Comparison of ENCODE assay signal across 12 cellular contexts in genomic region chr2:42096869-42097591, GRCh38. TPM values are rescaled to one million over a fixed set of nuclear protein-coding genes. Genes with fewer than 3 reads are reported as not detected.
DNase-seq lines count a peak whose midpoint lies in the region; ATAC-seq and TF ChIP-seq lines count a peak whose summit lies in the region.
"Had no signal": no experiment of that assay in that cellular context is flagged by ENCODE, and none has a peak within 500 bp of the region (broad histone marks: within the 10 kb centered on the region; RNA-seq: fewer than 3 reads in every experiment).

No MANE protein-coding gene starts in this region.

- intact Hi-C loops in Panc1 (cut with micrococcal nuclease; ENCODE audit: unreplicated experiment), result loop anchor here (1.0 to 5.0 kb wide), 3 partner anchors 99 to 230 kb away; no protein-coding TSS in a partner anchor
- intact Hi-C loops in aorta (cut with DNase I), result loop anchor here (2.0 to 5.0 kb wide), 7 partner anchors 85 to 264 kb away; partner anchors contain the start of gene COX7A2L (in 1 of the 2)
- intact Hi-C loops in posterior vena cava (cut with DNase I), result loop anchor here (5.0 to 10.0 kb wide), 3 partner anchors 138 to 235 kb away; no protein-coding TSS in a partner anchor
- intact Hi-C loops in Calu3 (cut with micrococcal nuclease; ENCODE audit: unreplicated experiment), result loop anchor here (1.0 to 5.0 kb wide), 5 partner anchors 40 to 231 kb away; no protein-coding TSS in a partner anchor

- peaks cover 40% of the 10 kb centered on the region for H3K4me1 ChIP-seq in Panc1 (ENCODE audit: control insufficient read depth, insufficient read depth, low read length)
- H3K4me1 ChIP-seq in aorta (ENCODE audit: control insufficient read depth in 1 of 2, insufficient read depth in 2 of 2, low read length in 2 of 2), result no peaks in the 10 kb centered on the region

- no peak overlapping the region for H3K4me3 ChIP-seq in Panc1 (ENCODE audit: low read depth in 2 of 2, low read length in 2 of 2)
- H3K4me3 ChIP-seq in aorta (ENCODE audit: low read length in 2 of 2), result no peak overlapping the region
- no peak overlapping the region for H3K4me3 ChIP-seq in brain microvascular endothelial cell (ENCODE audit: low read depth, low read length)
- H3K4me3 ChIP-seq: breast epithelium, transverse colon had no signal

- BruUV-seq in Panc1 (replicated peaks; lab: Mats Ljungman, UMichigan) (no TSS peak), Calu3 (replicated peaks; lab: Mats Ljungman, UMichigan) (no TSS peak)

- CTCF ChIA-PET in Panc1 (lab: Charles Lee), result interaction anchor here (1.0 to 3.3 kb wide), 3 partner anchors 142 to 244 kb away, joined by 3 to 16 read pairs (median 4); no protein-coding TSS in a partner anchor
- CTCF ChIA-PET in Calu3 (lab: Charles Lee), result interaction anchor here (0.8 to 1.7 kb wide), 3 partner anchors 99 to 231 kb away, joined by 3 to 7 read pairs (median 6); no protein-coding TSS in a partner anchor

- H3K4me3 Mint-ChIP-seq in stimulated activated naive CD8-positive, alpha-beta T cell treated with anti-CD3 and anti-CD28 coated beads, Interleukin-15, Interleukin-2, amounts not matched to agents 100 ng/mL and 50 ng/mL, for 24 hours, result no peak overlapping the region
- no peak overlapping the region for H3K4me3 Mint-ChIP-seq in stimulated activated naive CD8-positive, alpha-beta T cell treated with anti-CD3 and anti-CD28 coated beads, Interleukin-15, amount 100 ng/mL, for 72 hours
- no peak overlapping the region for H3K4me3 Mint-ChIP-seq in Calu3 (ENCODE audit: low read depth, unreplicated experiment)

- H3K4me1 Mint-ChIP-seq in stimulated activated naive CD8-positive, alpha-beta T cell treated with anti-CD3 and anti-CD28 coated beads, Interleukin-15, Interleukin-2, amounts not matched to agents 100 ng/mL and 50 ng/mL, for 24 hours (ENCODE audit: low read depth), result peaks cover 36% of the 10 kb centered on the region
- H3K4me1 Mint-ChIP-seq in stimulated activated naive CD8-positive, alpha-beta T cell treated with anti-CD3 and anti-CD28 coated beads, Interleukin-15, amount 100 ng/mL, for 72 hours, result peaks cover 31% of the 10 kb centered on the region
- peaks cover 43% of the 10 kb centered on the region for H3K4me1 Mint-ChIP-seq in Calu3 (ENCODE audit: low read depth, unreplicated experiment)

- H3K36me3 ChIP-seq in Panc1 (ENCODE audit: control insufficient read depth, insufficient read depth, low read length), result no peaks in the 10 kb centered on the region
- no peaks in the 10 kb centered on the region for H3K36me3 ChIP-seq in aorta (ENCODE audit: control insufficient read depth in 1 of 2, insufficient read depth in 2 of 2, low read length in 1 of 2)
- no peaks in the 10 kb centered on the region for H3K36me3 ChIP-seq in brain microvascular endothelial cell (replicated peaks)
- H3K36me3 ChIP-seq: breast epithelium, transverse colon had no signal

- no peak for TF ChIP-seq CTCF in Panc1 (IDR thresholded peaks at IDR 0.05)
- TF ChIP-seq CTCF in Calu3 (IDR thresholded peaks at IDR 0.05; ENCODE audit: unreplicated experiment), result no peak
- TF ChIP-seq CTCF in brain microvascular endothelial cell (IDR thresholded peaks at IDR 0.05; ENCODE audit: low read depth, low read length, missing control alignments), result no peak

- H3K27ac Mint-ChIP-seq in stimulated activated naive CD8-positive, alpha-beta T cell treated with anti-CD3 and anti-CD28 coated beads, Interleukin-15, Interleukin-2, amounts not matched to agents 100 ng/mL and 50 ng/mL, for 24 hours, result peak overlapping the region; percentile 47
- H3K27ac Mint-ChIP-seq in stimulated activated naive CD8-positive, alpha-beta T cell treated with anti-CD3 and anti-CD28 coated beads, Interleukin-15, amount 100 ng/mL, for 72 hours, result no peak overlapping the region
- no peak overlapping the region for H3K27ac Mint-ChIP-seq in Calu3 (ENCODE audit: unreplicated experiment)

- H3K9me3 Mint-ChIP-seq in stimulated activated naive CD8-positive, alpha-beta T cell treated with anti-CD3 and anti-CD28 coated beads, Interleukin-15, Interleukin-2, amounts not matched to agents 100 ng/mL and 50 ng/mL, for 24 hours, result peaks cover 11% of the 10 kb centered on the region
- H3K9me3 Mint-ChIP-seq in stimulated activated naive CD8-positive, alpha-beta T cell treated with anti-CD3 and anti-CD28 coated beads, Interleukin-15, amount 100 ng/mL, for 72 hours, result peaks cover 12 to 15% of the 10 kb centered on the region in 2 donors
- H3K9me3 Mint-ChIP-seq in Calu3 (ENCODE audit: low read depth, unreplicated experiment), result peaks cover 4% of the 10 kb centered on the region

- 12 to 19% methylated on average over 10 of the region's 10 CpGs for WGBS in aorta, 2 donors

- no peak for ATAC-seq in stimulated activated naive CD8-positive, alpha-beta T cell treated with anti-CD3 and anti-CD28 coated beads, Interleukin-15, amount 100 ng/mL, for 72 hours
- peak; percentile 59 for ATAC-seq in HG02885 (IDR thresholded peaks at IDR 0.05; ENCODE audit: poor library complexity, unreplicated experiment)
- peak; percentile 27; the same call in 1 of the 2 replicates for ATAC-seq in Panc1
- ATAC-seq in aorta (ENCODE audit: low FRiP score), result no peak

- in situ Hi-C loops in Panc1 (cut with HindIII; ENCODE audit: low pct_unique_long_range_greater_than_20kb, low sequenced_read_pairs) (no loop called here), brain microvascular endothelial cell (cut with HindIII; ENCODE audit: low pct_ligation_motif_present, low sequenced_read_pairs) (loop anchor here (25.0 kb wide), 1 partner anchor 235 kb away; no protein-coding TSS in a partner anchor)

- POLR2A ChIA-PET in Panc1 (lab: Charles Lee), result no interaction called here

- peaks cover 9% of the 10 kb centered on the region for H3K36me3 Mint-ChIP-seq in stimulated activated naive CD8-positive, alpha-beta T cell treated with anti-CD3 and anti-CD28 coated beads, Interleukin-15, Interleukin-2, amounts not matched to agents 100 ng/mL and 50 ng/mL, for 24 hours (ENCODE audit: low read depth)
- H3K36me3 Mint-ChIP-seq in Calu3 (ENCODE audit: insufficient read depth, unreplicated experiment), result peaks cover 5% of the 10 kb centered on the region

- peak overlapping the region; percentile 75 for H3K27ac ChIP-seq in Panc1 (ENCODE audit: low read length)
- H3K27ac ChIP-seq in aorta (ENCODE audit: low read depth in 1 of 2, low read length in 2 of 2), result peak overlapping the region; percentile 8 to 13
- H3K27ac ChIP-seq in brain microvascular endothelial cell, result no peak overlapping the region
- H3K27ac ChIP-seq: C4-2B had no signal

- H3K27me3 ChIP-seq in Panc1 (ENCODE audit: control insufficient read depth, insufficient read depth, low read length) (no peaks in the 10 kb centered on the region), aorta (ENCODE audit: control insufficient read depth in 1 of 2, insufficient read depth in 2 of 2, low read length in 1 of 2) (no peaks in the 10 kb centered on the region), brain microvascular endothelial cell (replicated peaks) (no peaks in the 10 kb centered on the region)
- H3K27me3 ChIP-seq: breast epithelium, transverse colon had no signal

- peaks cover under 1% of the 10 kb centered on the region for H3K27me3 Mint-ChIP-seq in stimulated activated naive CD8-positive, alpha-beta T cell treated with anti-CD3 and anti-CD28 coated beads, Interleukin-15, Interleukin-2, amounts not matched to agents 100 ng/mL and 50 ng/mL, for 24 hours
- H3K27me3 Mint-ChIP-seq in stimulated activated naive CD8-positive, alpha-beta T cell treated with anti-CD3 and anti-CD28 coated beads, Interleukin-15, amount 100 ng/mL, for 72 hours, result no peaks in the 10 kb centered on the region
- no peaks in the 10 kb centered on the region for H3K27me3 Mint-ChIP-seq in Calu3 (ENCODE audit: unreplicated experiment)

- no peak for DNase-seq in stimulated activated naive CD8-positive, alpha-beta T cell treated with anti-CD3 and anti-CD28 coated beads, Interleukin-15, amount 100 ng/mL, for 72 hours
- DNase-seq in Panc1 (ENCODE audit: low read depth, low spot score), result no peak
- no peak for DNase-seq in aorta
- DNase-seq in posterior vena cava (ENCODE audit: low spot score), result no peak
- no peak for DNase-seq in Calu3
- DNase-seq in brain microvascular endothelial cell, result no peak
- DNase-seq: NCI-H2171 treated with DMSO at 0.1 percent for 48 hours, transverse colon had no signal

- H3K9me3 ChIP-seq in Panc1 (ENCODE audit: control insufficient read depth, insufficient read depth, low read depth, low read length) (no peaks in the 10 kb centered on the region), aorta (ENCODE audit: control insufficient read depth, low read length) (no peaks in the 10 kb centered on the region)
- H3K9me3 ChIP-seq: transverse colon had no signal

RNA-seq across cellular contexts. Expression of gene PKDCC, which starts 49.2 kb away (rescaled TPM):
- total RNA-seq in Panc1 (2021; ENCODE audit: unreplicated experiment) (14.8 TPM), aorta (100 to 1,000 TPM; 148 to 258 TPM), posterior vena cava (100 to 1,000 TPM; 137 to 169 TPM), Calu3 (2022) (11.3 and 12.5 TPM in 2 replicates)
- 18.7 TPM for polyA plus RNA-seq in Panc1 (2012; ENCODE audit: insufficient read length)
- 100 to 1,000 TPM in 1 of 2 donors, 10 to 100 TPM in 1; 48.8 to 182 TPM for polyA plus RNA-seq in aorta

Comparison
In these comparisons a context has a peak if more than half of its experiments do, and no peak if none do; other contexts are left out.
1. ATAC-seq: peak in HG02885 (single experiment) and Panc1 (single experiment); none in stimulated activated naive CD8-positive, alpha-beta T cell treated with anti-CD3 and anti-CD28 coated beads, Interleukin-15, amount 100 ng/mL, for 72 hours (single experiment) and aorta (single experiment).